10 cellular contexts compared by ENCODE assay signal in genomic region chr5:96780626-96781025, GRCh38. TPM values are rescaled to one million over a fixed set of nuclear protein-coding genes. Genes with fewer than 3 reads are reported as not detected.
DNase-seq lines count a peak whose midpoint lies in the region; ATAC-seq and TF ChIP-seq lines count a peak whose summit lies in the region.
"Had no signal": no experiment of that assay in that cellular context is flagged by ENCODE, and none has a peak within 500 bp of the region (broad histone marks: within the 10 kb centered on the region; RNA-seq: fewer than 3 reads in every experiment).

No MANE protein-coding gene starts in this region.

- H3K4me1 ChIP-seq in GM23248 (ENCODE audit: insufficient read depth) (peaks cover 22% of the 10 kb centered on the region), skeletal muscle satellite cell (ENCODE audit: control insufficient read depth, insufficient read depth, low read length) (peaks cover 15% of the 10 kb centered on the region)

- peaks cover 26% of the 10 kb centered on the region for H3F3A ChIP-seq in GM23248 (ENCODE audit: insufficient read depth)

- H3K9me2 ChIP-seq in GM23248 (ENCODE audit: insufficient read depth): no peaks in the 10 kb centered on the region

- H3K9ac ChIP-seq in GM23248 (peak overlapping the region; percentile 14), skeletal muscle satellite cell (ENCODE audit: low read depth, low read length) (no peak overlapping the region)

- H3K4me2 ChIP-seq in GM23248 (ENCODE audit: unreplicated experiment): peak overlapping the region; percentile 24
- H3K4me2 ChIP-seq in skeletal muscle satellite cell (ENCODE audit: low read length): peak overlapping the region; percentile 4

- ATAC-seq in SK-N-SH treated with all-trans-retinoic acid at 6 μM for 48 hours (peak; percentile 81), GM21526 (IDR thresholded peaks at IDR 0.05; ENCODE audit: low FRiP score, unreplicated experiment) (no peak)

- no peak for TF ChIP-seq CTCF in fibroblast of villous mesenchyme (IDR thresholded peaks at IDR 0.05; ENCODE audit: insufficient read depth, low read depth, low read length)

- in situ Hi-C loops in GM23248 (cut with MboI): no loop called here

- H2AFZ ChIP-seq in GM23248: no peak overlapping the region

- H3K9me3 ChIP-seq in GM23248 (ENCODE audit: low read depth): no peaks in the 10 kb centered on the region
- H3K9me3 ChIP-seq in skeletal muscle satellite cell (replicated peaks; ENCODE audit: low read length): no peaks in the 10 kb centered on the region

- no peaks in the 10 kb centered on the region for H3K79me2 ChIP-seq in GM23248 (ENCODE audit: insufficient read depth)

- H3K4me3 ChIP-seq in GM23248: no peak overlapping the region; the same call in 1 of the 2 replicates
- H3K4me3 ChIP-seq in fibroblast of villous mesenchyme (ENCODE audit: low read depth, low read length): no peak overlapping the region
- H3K4me3 ChIP-seq in skeletal muscle satellite cell (ENCODE audit: low read length): no peak overlapping the region

- H3K36me3 ChIP-seq in GM23248 (ENCODE audit: low read depth) (peaks cover 46% of the 10 kb centered on the region), skeletal muscle satellite cell (ENCODE audit: insufficient read depth, low read length) (peaks cover 51% of the 10 kb centered on the region)

- H4K20me1 ChIP-seq in GM23248 (ENCODE audit: insufficient read depth): no peaks in the 10 kb centered on the region; the same call in 1 of the 2 replicates

- peak overlapping the region; percentile 52 for H3K27ac ChIP-seq in GM23248

- no peaks in the 10 kb centered on the region for H3K27me3 ChIP-seq in GM23248 (replicated peaks; ENCODE audit: insufficient read depth)
- no peaks in the 10 kb centered on the region for H3K27me3 ChIP-seq in skeletal muscle satellite cell (ENCODE audit: control insufficient read depth, insufficient read depth, low read length)

- DNase-seq in GM23248 (peak; percentile 45), fibroblast of villous mesenchyme (ENCODE audit: low read depth) (peak; percentile 65), H4 (ENCODE audit: low spot score) (no peak), iPS-NIHi11 (ENCODE audit: low spot score) (no peak)
- DNase-seq: activated gamma-delta T cell treated with Interleukin-2 at 50 U/mL for 16 hours, KG1, NCI-H526 had no signal

TF ChIP-seq in SK-N-SH treated with all-trans-retinoic acid at 6 μM for 48 hours, 23 proteins besides CTCF, POLR2A, EP300 and RAD21:
- TF ChIP-seq BACH2 (CRISPR knock-in tag; IDR thresholded peaks at IDR 0.05; ENCODE audit: borderline replicate concordance) (no peak), OSR1 (CRISPR knock-in tag; IDR thresholded peaks at IDR 0.05) (no peak), ZFP30 (CRISPR knock-in tag; IDR thresholded peaks at IDR 0.05) (no peak), TSHZ2 (CRISPR knock-in tag; IDR thresholded peaks at IDR 0.05) (no peak), ISL1 (CRISPR knock-in tag; IDR thresholded peaks at IDR 0.05) (no peak), ZNF565 (CRISPR knock-in tag; conservative IDR thresholded peaks at IDR 0.05; ENCODE audit: low read depth) (no peak), SNAI2 (CRISPR knock-in tag; IDR thresholded peaks at IDR 0.05) (no peak), ZNF70 (CRISPR knock-in tag; IDR thresholded peaks at IDR 0.05) (no peak), CSDC2 (CRISPR knock-in tag; IDR thresholded peaks at IDR 0.05) (no peak), CREB5 (CRISPR knock-in tag; IDR thresholded peaks at IDR 0.05; ENCODE audit: low read depth) (no peak), POU6F1 (CRISPR knock-in tag; IDR thresholded peaks at IDR 0.05; ENCODE audit: borderline replicate concordance, low read depth) (no peak)

RNA-seq across cellular contexts. Expression of gene ERAP1, which starts 27.1 kb away (rescaled TPM):
- 16.8 and 21.0 TPM in 2 replicates for total RNA-seq in GM23248 (2014; rRNA removed; shearing (Covaris generic))
- 8.7 and 9.0 TPM in 2 replicates for polyA plus RNA-seq in GM23248 (2016; fragmentation: Nextera tagmentation; extraction: Ambion mirVana)
- total RNA-seq in fibroblast of villous mesenchyme: 33.2 and 40.2 TPM in 2 replicates
- 17.2 and 19.4 TPM in 2 replicates for total RNA-seq in skeletal muscle satellite cell (2012; rRNA removed)
- total RNA-seq in H4 (2014; rRNA removed; shearing (Covaris generic)): 33.2 and 53.4 TPM in 2 replicates

Comparison
In these comparisons a context has a peak if more than half of its experiments do, and no peak if none do; other contexts are left out.
1. DNase-seq: peak in GM23248 (single experiment) and fibroblast of villous mesenchyme (single experiment); none in H4 (single experiment) and iPS-NIHi11 (single experiment).